23 cellular contexts compared by ENCODE assay signal in genomic region chr16:7171151-7171550, GRCh38.
DNase-seq lines count a peak whose midpoint lies in the region; ATAC-seq, FAIRE-seq and TF ChIP-seq lines count a peak whose summit lies in the region.
"Had no signal": no experiment of that assay in that cellular context is flagged by ENCODE, and none has a peak within 500 bp of the region (broad histone marks: within the 10 kb centered on the region; RNA-seq: fewer than 3 reads in every experiment).

No MANE protein-coding gene starts in this region.

- FAIRE-seq in HepG2 (lab: Jason Lieb, UNC) (no peak), H1 (lab: Jason Lieb, UNC) (no peak)
- FAIRE-seq: A204.1, D721Med, G401.6, GM12891, GM19239 had no signal

- H3K23ac ChIP-seq in IMR-90 (ENCODE audit: low read depth, low read length) (no peak overlapping the region), H1 (ENCODE audit: insufficient read length) (no peak overlapping the region)

- no peak overlapping the region for H4K91ac ChIP-seq in IMR-90 (ENCODE audit: insufficient read depth, low read depth, low read length)
- H4K91ac ChIP-seq in H1 (replicated peaks; ENCODE audit: insufficient read length, low read length) = no peak overlapping the region

- WGBS in HepG2 (ENCODE audit: low lambda C conversion rate) = 7% methylated on average over 3 of the region's 3 CpGs
- WGBS in right lobe of liver (ENCODE audit: insufficient coverage, low coverage, low lambda C conversion rate, missing lambda C conversion rate) = 78% methylated on average over 3 of the region's 3 CpGs
- no CpG with 5 or more reads among the region's 3 CpGs for whole genome bisulfite sequencing in IMR-90 (ENCODE audit: extremely low coverage in 2 of 2, insufficient read length in 1 of 2), 2 experiments
- WGBS in H1 (ENCODE audit: extremely low coverage in 1 of 2, insufficient coverage in 1 of 2, insufficient read length in 1 of 2, insufficient replicate concordance in 2 of 2, low coverage in 1 of 2, low lambda C conversion rate in 2 of 2, missing lambda C conversion rate in 1 of 2), 2 experiments = 97% methylated on average over 3 of the region's 3 CpGs; no CpG with 5 or more reads in 1 of the 2 experiments

- in situ Hi-C loops in HepG2 (cut with HindIII; ENCODE audit: extremely low pct_ligation_motif_present, low pct_unique_long_range_greater_than_20kb) = no loop called here
- in situ Hi-C loops in IMR-90 (cut with MboI; ENCODE audit: low sequenced_read_pairs) = no loop called here

- H3K27ac ChIP-seq in HepG2 (ENCODE audit: extremely low read length, insufficient read depth, low read length) (no peak overlapping the region), right lobe of liver (no peak overlapping the region), IMR-90 (ENCODE audit: insufficient read depth, low read length) (no peak overlapping the region), H1 (ENCODE audit: low read depth, low read length) (no peak overlapping the region), neural cell (ENCODE audit: low read length) (no peak overlapping the region), left ventricle myocardium inferior (replicated peaks) (no peak overlapping the region)
- H3K27ac ChIP-seq: BLaER1 treated with 17β-estradiol and CSF1 and Interleukin-3, amounts not matched to agents 10 nM and 100 nM; C4-2B had no signal

- H3K36me3 Mint-ChIP-seq in activated T-cell treated with anti-CD3 and anti-CD28 coated beads, Interleukin-2, amount 50 U/mL, for 4 hours (ENCODE audit: insufficient read depth) = no peaks in the 10 kb centered on the region
- H3K36me3 Mint-ChIP-seq: CD8-positive, alpha-beta T cell had no signal

- no peaks in the 10 kb centered on the region for H3K36me3 ChIP-seq in HepG2 (replicated peaks in 1 of 2; ENCODE audit: control insufficient read depth in 1 of 2, insufficient read depth in 2 of 2, low read length in 2 of 2)
- no peaks in the 10 kb centered on the region for H3K36me3 ChIP-seq in right lobe of liver
- no peaks in the 10 kb centered on the region for H3K36me3 ChIP-seq in IMR-90 (ENCODE audit: control insufficient read depth, insufficient read depth, low read length)
- H3K36me3 ChIP-seq in H1 (ENCODE audit: control insufficient read depth in 2 of 4, insufficient read depth in 4 of 4, low read length in 3 of 4) = no peaks in the 10 kb centered on the region
- no peaks in the 10 kb centered on the region for H3K36me3 ChIP-seq in neural cell (ENCODE audit: insufficient read depth, low read length)
- H3K36me3 ChIP-seq in left ventricle myocardium inferior = no peaks in the 10 kb centered on the region
- H3K36me3 ChIP-seq: BLaER1 treated with 17β-estradiol and CSF1 and Interleukin-3, amounts not matched to agents 10 nM and 100 nM had no signal

- BruUV-seq in HepG2 (replicated peaks; lab: Mats Ljungman, UMichigan) (no TSS peak), IMR-90 (replicated peaks; lab: Mats Ljungman, UMichigan) (no TSS peak)

- H3K27me3 Mint-ChIP-seq in activated T-cell treated with anti-CD3 and anti-CD28 coated beads, Interleukin-2, amount 50 U/mL, for 4 hours (ENCODE audit: low read depth) = no peaks in the 10 kb centered on the region
- H3K27me3 Mint-ChIP-seq: B cell; CD4-positive, alpha-beta T cell had no signal

- H3K9me3 ChIP-seq in HepG2 (ENCODE audit: low read length) = peaks cover 26% of the 10 kb centered on the region; the same call in 1 of the 2 replicates
- H3K9me3 ChIP-seq in right lobe of liver = no peaks in the 10 kb centered on the region
- peaks cover 9% of the 10 kb centered on the region for H3K9me3 ChIP-seq in IMR-90 (ENCODE audit: control insufficient read depth, insufficient read depth, low read length)
- H3K9me3 ChIP-seq in H1 (ENCODE audit: insufficient read depth in 2 of 2, low read depth in 1 of 2, low read length in 1 of 2) = no peaks in the 10 kb centered on the region
- no peaks in the 10 kb centered on the region for H3K9me3 ChIP-seq in neural cell (ENCODE audit: low read length)
- peaks cover 14% of the 10 kb centered on the region for H3K9me3 ChIP-seq in left ventricle myocardium inferior (replicated peaks)
- H3K9me3 ChIP-seq: BLaER1 treated with 17β-estradiol and CSF1 and Interleukin-3, amounts not matched to agents 10 nM and 100 nM; Caco-2 had no signal

- no peaks in the 10 kb centered on the region for H3F3A ChIP-seq in neural cell (ENCODE audit: insufficient read depth, low read length, poor library complexity, severe bottlenecking)

- H4K8ac ChIP-seq in IMR-90 (ENCODE audit: low read depth in 2 of 2, low read length in 2 of 2) (no peak overlapping the region), H1 (ENCODE audit: extremely low read depth, insufficient read depth, low read length) (no peak overlapping the region)

- dilution Hi-C loops in IMR-90 (cut with HindIII; ENCODE audit: low sequenced_read_pairs, unreplicated experiment) = no loop called here

- H4K20me1 ChIP-seq in HepG2 (ENCODE audit: insufficient read depth, low read length) = no peaks in the 10 kb centered on the region
- H4K20me1 ChIP-seq in IMR-90 (ENCODE audit: insufficient read depth, low read length) = no peaks in the 10 kb centered on the region
- no peaks in the 10 kb centered on the region for H4K20me1 ChIP-seq in H1 (replicated peaks in 1 of 2; ENCODE audit: control insufficient read depth in 1 of 2, insufficient read depth in 2 of 2, low read length in 2 of 2)
- H4K20me1 ChIP-seq in neural cell (ENCODE audit: insufficient read depth) = no peaks in the 10 kb centered on the region
- H4K20me1 ChIP-seq: BLaER1 treated with 17β-estradiol and CSF1 and Interleukin-3, amounts not matched to agents 10 nM and 100 nM had no signal

- H2BK120ac ChIP-seq in IMR-90 (ENCODE audit: low read depth, low read length) (no peak overlapping the region), H1 (replicated peaks; ENCODE audit: low read depth, low read length) (no peak overlapping the region)

- no peak overlapping the region for H2BK20ac ChIP-seq in IMR-90 (ENCODE audit: low read depth, low read length)
- H2BK20ac ChIP-seq in H1 (ENCODE audit: low read length) = no peak overlapping the region

- H3K9me3 Mint-ChIP-seq in activated T-cell treated with anti-CD3 and anti-CD28 coated beads, Interleukin-2, amount 50 U/mL, for 4 hours = peaks cover 23% of the 10 kb centered on the region

- H3K18ac ChIP-seq in IMR-90 (ENCODE audit: low read depth, low read length) = no peak overlapping the region
- H3K18ac ChIP-seq in H1 (ENCODE audit: extremely low read depth, low read length) = no peak overlapping the region

- no peaks in the 10 kb centered on the region for H3K9me1 ChIP-seq in IMR-90 (ENCODE audit: insufficient read depth, low read length)

- H2BK12ac ChIP-seq in H1 (ENCODE audit: low read depth, low read length) = no peak overlapping the region

- no peak overlapping the region for H3K14ac ChIP-seq in IMR-90 (replicated peaks; ENCODE audit: low read depth, low read length)
- no peak overlapping the region for H3K14ac ChIP-seq in H1 (ENCODE audit: insufficient read length)

- TF ChIP-seq POLR2A in HepG2 (IDR thresholded peaks at IDR 0.05; ENCODE audit: insufficient read depth in 1 of 2, low read depth in 2 of 2, low read length in 2 of 2) (no peak), right lobe of liver (IDR thresholded peaks at IDR 0.05) (no peak), IMR-90 (IDR thresholded peaks at IDR 0.05; ENCODE audit: low read depth, low read length) (no peak), H1 (IDR thresholded peaks at IDR 0.05; ENCODE audit: control extremely low read depth in 1 of 2, low read depth in 2 of 2, low read length in 2 of 2) (no peak)

- H3K4me3 Mint-ChIP-seq in activated T-cell treated with anti-CD3 and anti-CD28 coated beads, Interleukin-2, amount 50 U/mL, for 4 hours = no peak overlapping the region
- H3K4me3 Mint-ChIP-seq: B cell; CD4-positive, alpha-beta T cell; CD8-positive, alpha-beta T cell had no signal

- H2AK5ac ChIP-seq in IMR-90 (ENCODE audit: low read depth, low read length) (no peak overlapping the region), H1 (ENCODE audit: low read depth, low read length) (no peak overlapping the region)

- no peak overlapping the region for H3K9ac ChIP-seq in HepG2 (ENCODE audit: insufficient read depth, low read depth, low read length)
- H3K9ac ChIP-seq in IMR-90 (ENCODE audit: low read depth, low read length) = no peak overlapping the region
- no peak overlapping the region; a peak in 1 of 7 replicates for H3K9ac ChIP-seq in H1 (replicated peaks in 1 of 4; ENCODE audit: extremely low read depth in 1 of 4, low read depth in 3 of 4, low read length in 3 of 4)
- H3K9ac ChIP-seq in neural cell (ENCODE audit: low read length) = no peak overlapping the region
- H3K9ac ChIP-seq: BLaER1 treated with 17β-estradiol and CSF1 and Interleukin-3, amounts not matched to agents 10 nM and 100 nM had no signal

- H2BK5ac ChIP-seq in IMR-90 (ENCODE audit: low read depth, low read length, poor library complexity, severe bottlenecking) (no peak overlapping the region), H1 (ENCODE audit: low read depth, low read length) (no peak overlapping the region)

- no peaks in the 10 kb centered on the region for H3K4me1 Mint-ChIP-seq in activated T-cell treated with anti-CD3 and anti-CD28 coated beads, Interleukin-2, amount 50 U/mL, for 4 hours (ENCODE audit: low read depth)
- H3K4me1 Mint-ChIP-seq: B cell had no signal

- intact Hi-C loops in HepG2 (cut with micrococcal nuclease; ENCODE audit: unreplicated experiment) = no loop called here
- intact Hi-C loops in right lobe of liver (cut with DNase I) = no loop called here
- intact Hi-C loops in IMR-90 (cut with micrococcal nuclease) = no loop called here
- intact Hi-C loops in left ventricle myocardium inferior (cut with micrococcal nuclease) = no loop called here

- POLR2A ChIA-PET in HepG2 (lab: Yijun Ruan, JAX) (no interaction called here), IMR-90 (lab: Charles Lee; ENCODE audit: unreplicated experiment) (no interaction called here), H1 (lab: Charles Lee; ENCODE audit: partially characterized antibody) (no interaction called here)

- no peak for ATAC-seq in HepG2
- ATAC-seq in right lobe of liver = no peak
- no peak for ATAC-seq in IMR-90 (ENCODE audit: low read depth)
- ATAC-seq in activated T-cell treated with anti-CD3 and anti-CD28 coated beads, Interleukin-2, amount 50 U/mL, for 4 hours = no peak
- ATAC-seq: CD8-positive, alpha-beta T cell had no signal

- H3K79me1 ChIP-seq in IMR-90 (ENCODE audit: low read depth in 1 of 2, low read length in 2 of 2) (no peaks in the 10 kb centered on the region), H1 (ENCODE audit: low read depth, low read length) (no peaks in the 10 kb centered on the region)

- H3K4me2 ChIP-seq in HepG2 (ENCODE audit: low read depth, low read length) (no peak overlapping the region), IMR-90 (ENCODE audit: low read depth, low read length) (no peak overlapping the region), H1 (ENCODE audit: insufficient read depth in 1 of 2, low read depth in 2 of 2, low read length in 2 of 2) (no peak overlapping the region), neural cell (ENCODE audit: low read length) (no peak overlapping the region)
- H3K4me2 ChIP-seq: BLaER1 treated with 17β-estradiol and CSF1 and Interleukin-3, amounts not matched to agents 10 nM and 100 nM had no signal

- H3K27me3 ChIP-seq in HepG2 (ENCODE audit: control insufficient read depth in 1 of 2, insufficient read depth in 2 of 2, low read length in 2 of 2) = no peaks in the 10 kb centered on the region
- H3K27me3 ChIP-seq in right lobe of liver = no peaks in the 10 kb centered on the region
- H3K27me3 ChIP-seq in IMR-90 (ENCODE audit: control insufficient read depth, insufficient read depth, low read length) = no peaks in the 10 kb centered on the region
- no peaks in the 10 kb centered on the region for H3K27me3 ChIP-seq in H1 (replicated peaks in 1 of 4; ENCODE audit: control insufficient read depth in 3 of 4, extremely low read depth in 1 of 4, insufficient read depth in 3 of 4, low read length in 3 of 4)
- H3K27me3 ChIP-seq in neural cell (ENCODE audit: insufficient read depth, low read depth, low read length) = no peaks in the 10 kb centered on the region
- no peaks in the 10 kb centered on the region for H3K27me3 ChIP-seq in left ventricle myocardium inferior (ENCODE audit: low read depth)
- H3K27me3 ChIP-seq: BLaER1 treated with 17β-estradiol and CSF1 and Interleukin-3, amounts not matched to agents 10 nM and 100 nM had no signal

- CTCF ChIA-PET in HepG2 (lab: Yijun Ruan, JAX; ENCODE audit: low intra/inter-chr PET ratio, low total read pairs) (no interaction called here), IMR-90 (lab: Yijun Ruan, JAX) (no interaction called here), H1 (lab: Charles Lee; ENCODE audit: partially characterized antibody) (interaction anchor here (0.9 to 1.1 kb wide), 3 partner anchors 23 to 144 kb away, joined by 3 to 4 read pairs (median 3); no protein-coding TSS in a partner anchor)

- H2AFZ ChIP-seq in HepG2 (ENCODE audit: low read length) (no peak overlapping the region), IMR-90 (replicated peaks; ENCODE audit: low read length, poor library complexity) (no peak overlapping the region), H1 (ENCODE audit: low read length) (no peak overlapping the region), neural cell (ENCODE audit: low read depth, low read length) (no peak overlapping the region)

- H3K23me2 ChIP-seq in H1 (ENCODE audit: low read depth, low read length) = no peaks in the 10 kb centered on the region

- no peak overlapping the region for H3K4ac ChIP-seq in IMR-90 (ENCODE audit: low read depth, low read length)
- no peak overlapping the region for H3K4ac ChIP-seq in H1 (replicated peaks; ENCODE audit: insufficient read length, low read depth, low read length)

- H3K4me1 ChIP-seq in HepG2 (ENCODE audit: insufficient read depth, low read length) (no peaks in the 10 kb centered on the region), right lobe of liver (no peaks in the 10 kb centered on the region), IMR-90 (ENCODE audit: control insufficient read depth, insufficient read depth, low read length) (no peaks in the 10 kb centered on the region), H1 (replicated peaks in 1 of 4; ENCODE audit: control insufficient read depth in 3 of 4, insufficient read depth in 4 of 4, low read length in 3 of 4) (no peaks in the 10 kb centered on the region), left ventricle myocardium inferior (no peaks in the 10 kb centered on the region)
- H3K4me1 ChIP-seq: BLaER1 treated with 17β-estradiol and CSF1 and Interleukin-3, amounts not matched to agents 10 nM and 100 nM; Caco-2 had no signal

- no peak overlapping the region for H3K56ac ChIP-seq in IMR-90 (ENCODE audit: extremely low read depth, insufficient read depth, low read length)
- no peak overlapping the region for H3K56ac ChIP-seq in H1 (replicated peaks; ENCODE audit: insufficient read length, low read depth, low read length)

- H3K79me2 ChIP-seq in HepG2 (ENCODE audit: insufficient read depth, low read length) (no peaks in the 10 kb centered on the region), H1 (ENCODE audit: control insufficient read depth in 1 of 2, insufficient read depth in 2 of 2, low read length in 2 of 2) (no peaks in the 10 kb centered on the region), neural cell (replicated peaks; ENCODE audit: insufficient read depth, low read length) (no peaks in the 10 kb centered on the region)

- DNase-seq in HepG2 (ENCODE audit: low spot score) (no peak), right lobe of liver (no peak), IMR-90 (no peak), H1 (ENCODE audit: low read depth in 1 of 2, low spot score in 2 of 2) (no peak), left ventricle myocardium inferior (no peak), hippocampal formation (lab: John Stamatoyannopoulos, UW) (no peak)
- no peak for DNase-seq in activated T-cell treated with anti-CD3 and anti-CD28 coated beads, Interleukin-2, amount 50 U/mL, for 4 hours
- DNase-seq: 8988T; AML-193; Caco-2; Calu3; CD4-positive, alpha-beta T cell; CD8-positive, alpha-beta T cell; GF-D8 had no signal

- no peak overlapping the region for H2BK15ac ChIP-seq in IMR-90 (ENCODE audit: low read depth, low read length)
- H2BK15ac ChIP-seq in H1 (ENCODE audit: low read length) = no peak overlapping the region

- TF ChIP-seq CTCF in HepG2 (CRISPR knock-in tag; IDR thresholded peaks at IDR 0.05) (no peak), right lobe of liver (IDR thresholded peaks at IDR 0.05) (no peak), IMR-90 (conservative IDR thresholded peaks at IDR 0.05; ENCODE audit: low read depth, low read length) (no peak), H1 (IDR thresholded peaks at IDR 0.05; ENCODE audit: control extremely low read depth in 1 of 3, insufficient read depth in 1 of 3, low read depth in 1 of 3, low read length in 3 of 3) (no peak), neural cell (IDR thresholded peaks at IDR 0.05; ENCODE audit: poor library complexity, severe bottlenecking) (no peak), left ventricle myocardium inferior (IDR thresholded peaks at IDR 0.05; ENCODE audit: borderline replicate concordance) (no peak)

- no peaks in the 10 kb centered on the region for H3K9me2 ChIP-seq in neural cell (ENCODE audit: insufficient read depth, low read length)

- no peak overlapping the region for H2AK9ac ChIP-seq in IMR-90 (replicated peaks; ENCODE audit: low read depth, low read length, poor library complexity)

- TF ChIP-seq RAD21 in HepG2 (CRISPR knock-in tag; IDR thresholded peaks at IDR 0.05) = no peak
- no peak for TF ChIP-seq RAD21 in IMR-90 (IDR thresholded peaks at IDR 0.05; ENCODE audit: low read length)
- TF ChIP-seq RAD21 in H1 (IDR thresholded peaks at IDR 0.05 in 1 of 2, conservative IDR thresholded peaks at IDR 0.05 in 1 of 2; ENCODE audit: low read depth in 2 of 2, low read length in 2 of 2) = no peak
- no peak for TF ChIP-seq RAD21 in neural cell (conservative IDR thresholded peaks at IDR 0.05)

- TF ChIP-seq EP300 in HepG2 (IDR thresholded peaks at IDR 0.05; ENCODE audit: low read depth in 2 of 2, low read length in 2 of 2) = no peak
- TF ChIP-seq EP300 in HepG2 (CRISPR knock-in tag; IDR thresholded peaks at IDR 0.05; ENCODE audit: borderline replicate concordance) = no peak
- no peak for TF ChIP-seq EP300 in H1 (IDR thresholded peaks at IDR 0.05; ENCODE audit: borderline replicate concordance in 1 of 2, low read depth in 2 of 2, low read length in 2 of 2)
- no peak for TF ChIP-seq EP300 in neural cell (conservative IDR thresholded peaks at IDR 0.05; ENCODE audit: poor library complexity, severe bottlenecking)

- no peak overlapping the region for H4K5ac ChIP-seq in IMR-90 (ENCODE audit: low read depth, low read length)
- H4K5ac ChIP-seq in H1 (ENCODE audit: insufficient read length, low read depth, low read length) = no peak overlapping the region

- no peak overlapping the region for H3K4me3 ChIP-seq in HepG2 (replicated peaks in 1 of 3; ENCODE audit: insufficient read depth in 1 of 3, low read depth in 2 of 3, low read length in 3 of 3)
- H3K4me3 ChIP-seq in right lobe of liver = no peak overlapping the region
- H3K4me3 ChIP-seq in IMR-90 (ENCODE audit: insufficient read depth, low read depth, low read length) = no peak overlapping the region
- no peak overlapping the region for H3K4me3 ChIP-seq in H1 (ENCODE audit: extremely low read depth in 1 of 4, insufficient read depth in 2 of 4, low read depth in 3 of 4, low read length in 4 of 4)
- no peak overlapping the region for H3K4me3 ChIP-seq in neural cell (ENCODE audit: low read length)
- no peak overlapping the region for H3K4me3 ChIP-seq in left ventricle myocardium inferior
- H3K4me3 ChIP-seq: BLaER1 treated with 17β-estradiol and CSF1 and Interleukin-3, amounts not matched to agents 10 nM and 100 nM had no signal

Comparison
In these comparisons a context has a peak if more than half of its experiments do, and no peak if none do; other contexts are left out.
1. Of the 41 proteins assayed by ChIP-seq in both HepG2 and H1: peak only in HepG2: none; only in H1: none; in both: MAFK; in neither: 40.